Comparison of ENCODE assay signal across 10 cellular contexts in genomic region chr12:96108321-96108720, GRCh38.
A peak's percentile ranks its signal among the peaks of the same experiment; 100 is the strongest.
DNase-seq lines count a peak whose midpoint lies in the region; ATAC-seq and TF ChIP-seq lines count a peak whose summit lies in the region.
"Had no signal": no experiment of that assay in that cellular context is flagged by ENCODE, and none has a peak within 500 bp of the region (broad histone marks: within the 10 kb centered on the region; RNA-seq: fewer than 3 reads in every experiment).

No MANE protein-coding gene starts in this region.

- peak overlapping the region; percentile 17 for H3K4me3 ChIP-seq in CD4-positive, CD25-positive, alpha-beta regulatory T cell (ENCODE audit: low read depth, low read length)
- H3K4me3 ChIP-seq: ovary had no signal

- H3K27me3 Mint-ChIP-seq in CD4-positive, CD25-positive, alpha-beta regulatory T cell, result no peaks in the 10 kb centered on the region
- peaks cover 7% of the 10 kb centered on the region for H3K27me3 Mint-ChIP-seq in T-helper 1 cell treated with Interleukin-12 subunit alpha and Interleukin-12 subunit beta and Interleukin-4 antibody, amounts not matched to agents 30 μg/mL and 1 μg/mL, for 36 hours (ENCODE audit: low read depth)
- peaks cover 7 to 18% of the 10 kb centered on the region in 2 donors for H3K27me3 Mint-ChIP-seq in natural killer cell treated with Interleukin-12 subunit alpha and Interleukin-12 subunit beta and Interleukin-15 and Interleukin-18, amount 100 ng/mL, for 72 hours
- peaks cover 3% of the 10 kb centered on the region for H3K27me3 Mint-ChIP-seq in progenitor cell of endocrine pancreas

- peak in 2 of 3 donors; percentile 24 to 88 for DNase-seq in CD4-positive, CD25-positive, alpha-beta regulatory T cell
- peak; percentile 28 for DNase-seq in central memory CD4-positive, alpha-beta T cell
- no peak for DNase-seq in natural killer cell treated with Interleukin-12 subunit alpha and Interleukin-12 subunit beta and Interleukin-15 and Interleukin-18, amount 100 ng/mL, for 72 hours (ENCODE audit: low spot score)
- DNase-seq in NCI-H1048 (lab: John Stamatoyannopoulos, UW), result no peak
- no peak for DNase-seq in T-helper 9 cell
- no peak for DNase-seq in progenitor cell of endocrine pancreas (ENCODE audit: low spot score, unreplicated experiment)

- peaks cover 12% of the 10 kb centered on the region for H3K4me1 ChIP-seq in CD4-positive, CD25-positive, alpha-beta regulatory T cell (ENCODE audit: control insufficient read depth, insufficient read depth, low read length, poor library complexity, severe bottlenecking)

- H3K4me1 Mint-ChIP-seq in CD4-positive, CD25-positive, alpha-beta regulatory T cell, result peaks cover 19 to 44% (median 29%) of the 10 kb centered on the region in 4 donors
- H3K4me1 Mint-ChIP-seq in T-helper 1 cell treated with Interleukin-12 subunit alpha and Interleukin-12 subunit beta and Interleukin-4 antibody, amounts not matched to agents 30 μg/mL and 1 μg/mL, for 36 hours (ENCODE audit: low read depth), result peaks cover 11% of the 10 kb centered on the region
- peaks cover 15 to 18% of the 10 kb centered on the region in 2 donors for H3K4me1 Mint-ChIP-seq in natural killer cell treated with Interleukin-12 subunit alpha and Interleukin-12 subunit beta and Interleukin-15 and Interleukin-18, amount 100 ng/mL, for 72 hours (ENCODE audit: low read depth in 2 of 2)
- H3K4me1 Mint-ChIP-seq in progenitor cell of endocrine pancreas (ENCODE audit: low read depth), result peaks cover 11% of the 10 kb centered on the region
- H3K4me1 Mint-ChIP-seq: brain had no signal

- no peaks in the 10 kb centered on the region for H3K9me3 ChIP-seq in CD4-positive, CD25-positive, alpha-beta regulatory T cell (ENCODE audit: control insufficient read depth in 2 of 2, low read length in 2 of 2)
- H3K9me3 ChIP-seq: ovary had no signal

- no peaks in the 10 kb centered on the region for H3K36me3 Mint-ChIP-seq in CD4-positive, CD25-positive, alpha-beta regulatory T cell
- H3K36me3 Mint-ChIP-seq in T-helper 1 cell treated with Interleukin-12 subunit alpha and Interleukin-12 subunit beta and Interleukin-4 antibody, amounts not matched to agents 30 μg/mL and 1 μg/mL, for 36 hours (ENCODE audit: low read depth), result no peaks in the 10 kb centered on the region
- H3K36me3 Mint-ChIP-seq in natural killer cell treated with Interleukin-12 subunit alpha and Interleukin-12 subunit beta and Interleukin-15 and Interleukin-18, amount 100 ng/mL, for 72 hours, result no peaks in the 10 kb centered on the region
- H3K36me3 Mint-ChIP-seq in progenitor cell of endocrine pancreas (ENCODE audit: insufficient read depth), result no peaks in the 10 kb centered on the region
- H3K36me3 Mint-ChIP-seq: brain had no signal

- peak overlapping the region; percentile 33 for H3K27ac ChIP-seq in CD4-positive, CD25-positive, alpha-beta regulatory T cell (ENCODE audit: insufficient read depth, low read length, poor library complexity, severe bottlenecking)
- H3K27ac ChIP-seq: ovary had no signal

- peaks cover 2% of the 10 kb centered on the region for H3K27me3 ChIP-seq in CD4-positive, CD25-positive, alpha-beta regulatory T cell (ENCODE audit: control insufficient read depth, insufficient read depth, low read length)
- H3K27me3 ChIP-seq: ovary had no signal

- H3K27ac Mint-ChIP-seq in CD4-positive, CD25-positive, alpha-beta regulatory T cell, result peak overlapping the region; percentile 48 to 92 (median 91)
- peak overlapping the region; percentile 86 for H3K27ac Mint-ChIP-seq in T-helper 1 cell treated with Interleukin-12 subunit alpha and Interleukin-12 subunit beta and Interleukin-4 antibody, amounts not matched to agents 30 μg/mL and 1 μg/mL, for 36 hours
- H3K27ac Mint-ChIP-seq in natural killer cell treated with Interleukin-12 subunit alpha and Interleukin-12 subunit beta and Interleukin-15 and Interleukin-18, amount 100 ng/mL, for 72 hours, result peak overlapping the region in 1 of 2 donors; percentile 30
- no peak overlapping the region for H3K27ac Mint-ChIP-seq in progenitor cell of endocrine pancreas

- peak overlapping the region; percentile 57 to 84 (median 70) for H3K4me3 Mint-ChIP-seq in CD4-positive, CD25-positive, alpha-beta regulatory T cell
- H3K4me3 Mint-ChIP-seq in T-helper 1 cell treated with Interleukin-12 subunit alpha and Interleukin-12 subunit beta and Interleukin-4 antibody, amounts not matched to agents 30 μg/mL and 1 μg/mL, for 36 hours, result peak overlapping the region; percentile 67
- H3K4me3 Mint-ChIP-seq in natural killer cell treated with Interleukin-12 subunit alpha and Interleukin-12 subunit beta and Interleukin-15 and Interleukin-18, amount 100 ng/mL, for 72 hours, result peak overlapping the region; percentile 49
- no peak overlapping the region for H3K4me3 Mint-ChIP-seq in progenitor cell of endocrine pancreas (ENCODE audit: low read depth)
- H3K4me3 Mint-ChIP-seq: brain had no signal

- H3K36me3 ChIP-seq in CD4-positive, CD25-positive, alpha-beta regulatory T cell (ENCODE audit: control insufficient read depth, insufficient read depth, low read length), result no peaks in the 10 kb centered on the region
- H3K36me3 ChIP-seq: ovary had no signal

- ATAC-seq in CD4-positive, CD25-positive, alpha-beta regulatory T cell (ENCODE audit: low read depth in 2 of 2), result peak; percentile 69 to 84
- ATAC-seq in natural killer cell treated with Interleukin-12 subunit alpha and Interleukin-12 subunit beta and Interleukin-15 and Interleukin-18, amount 100 ng/mL, for 72 hours, result peak in 1 of 2 donors; percentile 36
- ATAC-seq in GM18909 (IDR thresholded peaks at IDR 0.05; ENCODE audit: poor library complexity, unreplicated experiment), result no peak

- no peak for TF ChIP-seq CTCF in progenitor cell of endocrine pancreas (IDR thresholded peaks at IDR 0.05; ENCODE audit: unreplicated experiment)

- H3K9me3 Mint-ChIP-seq in CD4-positive, CD25-positive, alpha-beta regulatory T cell, result peaks cover 0 to 2% (median 0%) of the 10 kb centered on the region in 7 donors
- H3K9me3 Mint-ChIP-seq in T-helper 1 cell treated with Interleukin-12 subunit alpha and Interleukin-12 subunit beta and Interleukin-4 antibody, amounts not matched to agents 30 μg/mL and 1 μg/mL, for 36 hours, result no peaks in the 10 kb centered on the region
- no peaks in the 10 kb centered on the region for H3K9me3 Mint-ChIP-seq in natural killer cell treated with Interleukin-12 subunit alpha and Interleukin-12 subunit beta and Interleukin-15 and Interleukin-18, amount 100 ng/mL, for 72 hours
- peaks cover 3% of the 10 kb centered on the region for H3K9me3 Mint-ChIP-seq in progenitor cell of endocrine pancreas (ENCODE audit: low read depth)

Comparison
In these comparisons a context has a peak if more than half of its experiments do, and no peak if none do; other contexts are left out.
1. DNase-seq: peak in CD4-positive, CD25-positive, alpha-beta regulatory T cell (2 of 3) and central memory CD4-positive, alpha-beta T cell (single experiment); none in natural killer cell treated with Interleukin-12 subunit alpha and Interleukin-12 subunit beta and Interleukin-15 and Interleukin-18, amount 100 ng/mL, for 72 hours (single experiment), NCI-H1048 (single experiment), T-helper 9 cell (single experiment) and progenitor cell of endocrine pancreas (single experiment).